ENCODE assay signal across 9 cellular contexts in genomic region chr2:153477096-153477555, GRCh38. TPM values are rescaled to one million over a fixed set of nuclear protein-coding genes. Genes with fewer than 3 reads are reported as not detected.
DNase-seq lines count a peak whose midpoint lies in the region; ATAC-seq and TF ChIP-seq lines count a peak whose summit lies in the region.
"Had no signal": no experiment of that assay in that cellular context is flagged by ENCODE, and none has a peak within 500 bp of the region (broad histone marks: within the 10 kb centered on the region; RNA-seq: fewer than 3 reads in every experiment).

No MANE protein-coding gene starts in this region.

- ATAC-seq in left ventricle myocardium superior (no peak), GM19397 (IDR thresholded peaks at IDR 0.05; ENCODE audit: unreplicated experiment) (no peak)
- ATAC-seq in stimulated activated naive CD8-positive, alpha-beta T cell treated with anti-CD3 and anti-CD28 coated beads, Interleukin-15, amount 100 ng/mL, for 72 hours: no peak
- ATAC-seq: HCT116 had no signal

- H3K79me2 ChIP-seq in PC-9 (ENCODE audit: low read depth): no peaks in the 10 kb centered on the region

- no peaks in the 10 kb centered on the region for H4K20me1 ChIP-seq in PC-9 (ENCODE audit: insufficient read depth)

- H3K4me3 Mint-ChIP-seq in stimulated activated naive CD8-positive, alpha-beta T cell treated with anti-CD3 and anti-CD28 coated beads, Interleukin-15, amount 100 ng/mL, for 72 hours: peak overlapping the region; percentile 52 to 84

- no TSS peak for BruUV-seq in PC-9 (replicated peaks; lab: Mats Ljungman, UMichigan)

- peaks cover 81% of the 10 kb centered on the region for H3K27me3 Mint-ChIP-seq in stimulated activated naive CD8-positive, alpha-beta T cell treated with anti-CD3 and anti-CD28 coated beads, Interleukin-15, amount 100 ng/mL, for 72 hours

- peaks cover 29% of the 10 kb centered on the region for H3K4me1 Mint-ChIP-seq in stimulated activated naive CD8-positive, alpha-beta T cell treated with anti-CD3 and anti-CD28 coated beads, Interleukin-15, amount 100 ng/mL, for 72 hours

- intact Hi-C loops in left ventricle myocardium superior (cut with micrococcal nuclease): no loop called here
- intact Hi-C loops in PC-9 (cut with micrococcal nuclease; ENCODE audit: unreplicated experiment): no loop called here

- H3K9me3 Mint-ChIP-seq in stimulated activated naive CD8-positive, alpha-beta T cell treated with anti-CD3 and anti-CD28 coated beads, Interleukin-15, amount 100 ng/mL, for 72 hours: no peaks in the 10 kb centered on the region

- H3K9me2 ChIP-seq in PC-9 (ENCODE audit: insufficient read depth): no peaks in the 10 kb centered on the region

- no peaks in the 10 kb centered on the region for H3K4me1 ChIP-seq in PC-9 (replicated peaks; ENCODE audit: insufficient read depth)

- no peaks in the 10 kb centered on the region for H3K36me3 ChIP-seq in PC-9 (ENCODE audit: low read depth)

- no peaks in the 10 kb centered on the region for H3K27me3 ChIP-seq in PC-9 (ENCODE audit: insufficient read depth, low read depth)

- peak overlapping the region; percentile 33 to 67 for H3K27ac Mint-ChIP-seq in stimulated activated naive CD8-positive, alpha-beta T cell treated with anti-CD3 and anti-CD28 coated beads, Interleukin-15, amount 100 ng/mL, for 72 hours

- H3K9me3 ChIP-seq in PC-9 (ENCODE audit: insufficient read depth, low read depth): no peaks in the 10 kb centered on the region

- H2AFZ ChIP-seq in PC-9: no peak overlapping the region

- H3K27ac ChIP-seq in PC-9: no peak overlapping the region

- no peaks in the 10 kb centered on the region for H3F3A ChIP-seq in PC-9 (ENCODE audit: insufficient read depth, low read depth)

- POLR2A ChIA-PET in PC-9 (lab: Charles Lee; ENCODE audit: unreplicated experiment): no interaction called here

- H3K4me2 ChIP-seq in PC-9: no peak overlapping the region

- CTCF ChIA-PET in PC-9 (lab: Charles Lee): no interaction called here

- H3K4me3 ChIP-seq in PC-9: no peak overlapping the region

- DNase-seq in NCI-H748 treated with DMSO at 0.1 percent for 48 hours (lab: John Stamatoyannopoulos, UW) (peak; percentile 95), NCI-H748 (lab: John Stamatoyannopoulos, UW; ENCODE audit: unreplicated experiment) (no peak), NCI-H774 (lab: John Stamatoyannopoulos, UW) (peak; percentile 76), left ventricle myocardium superior (peak; percentile 33), NAMALWA (ENCODE audit: low spot score) (no peak), PC-9 (no peak)
- DNase-seq in stimulated activated naive CD8-positive, alpha-beta T cell treated with anti-CD3 and anti-CD28 coated beads, Interleukin-15, amount 100 ng/mL, for 72 hours: peak in 1 of 2 donors; percentile 6

- no peak for TF ChIP-seq CTCF in PC-9 (conservative IDR thresholded peaks at IDR 0.05)

RNA-seq across cellular contexts. Expression of gene RPRM, which starts 1.4 kb away (rescaled TPM):
- total RNA-seq in left ventricle myocardium superior: not detected
- 2.1 and 2.9 TPM in 2 replicates for total RNA-seq in PC-9 (2021)

Comparison
In these comparisons a context has a peak if more than half of its experiments do, and no peak if none do; other contexts are left out.
1. DNase-seq: peak in NCI-H748 treated with DMSO at 0.1 percent for 48 hours (single experiment), NCI-H774 (single experiment) and left ventricle myocardium superior (single experiment); none in NCI-H748 (single experiment), NAMALWA (single experiment) and PC-9 (0 of 2).